In genomic region chrX:9875801-9876200, GRCh38 we compare ENCODE assay signal across 32 cellular contexts.
"Had no signal": no experiment of that assay in that cellular context is flagged by ENCODE, and none has a peak within 500 bp of the region (broad histone marks: within the 10 kb centered on the region; RNA-seq: fewer than 3 reads in every experiment).

No MANE protein-coding gene starts in this region.

- H3K4me2 ChIP-seq: smooth muscle cell had no signal

- H3K36me3 ChIP-seq: cardiac muscle cell, colonic mucosa, gastroesophageal sphincter, right atrium auricular region, stomach, thyroid gland, upper lobe of right lung had no signal

- DNase-seq: activated CD4-positive, alpha-beta T cell treated with anti-CD3 and anti-CD28 coated beads for 4 hours; activated CD4-positive, alpha-beta T cell treated with anti-CD3 and anti-CD28 coated beads, Interleukin-2, amount 50 U/mL, for 4 hours; activated CD8-positive, alpha-beta memory T cell treated with anti-CD3 and anti-CD28 coated beads, Interleukin-2, amount 50 U/mL, for 4 hours; activated gamma-delta T cell treated with Interleukin-2 at 50 U/mL for 16 hours; activated T-cell treated with anti-CD3 and anti-CD28 coated beads, Interleukin-2, amount 50 U/mL, for 1 hour; cerebellar nuclear complex; colonic mucosa; effector memory CD4-positive, alpha-beta T cell; head of caudate nucleus; hypothalamus; immature natural killer cell; kidney; left colon; mammary epithelial cell; midbrain; occipital lobe; stimulated activated CD4-positive, alpha-beta T cell treated with anti-CD3 and anti-CD28 coated beads, Interleukin-15, amount 100 ng/mL, for 24 hours; stimulated activated CD4-positive, alpha-beta T cell treated with anti-CD3 and anti-CD28 coated beads, Interleukin-2, amount 100 ng/mL, for 24 hours; stimulated activated naive B cell treated with anti-CD40 and anti-IgM and Interleukin-4, amounts not matched to agents 10 μg/mL and 1 μg/mL and 100 μg/mL, for 72 hours; stomach; T-helper 1 cell; thyroid gland; upper lobe of right lung had no signal

- H3K27ac ChIP-seq: cardiac muscle cell, colonic mucosa, gastroesophageal sphincter, parathyroid adenoma, right atrium auricular region, stomach, thyroid gland, upper lobe of right lung had no signal

- H3K4me1 Mint-ChIP-seq: activated T-helper 17 cell treated with anti-CD3 and anti-CD28 coated beads, Interleukin-2, amount 50 U/mL, for 72 hours had no signal

- H3K27ac Mint-ChIP-seq: activated naive CD4-positive, alpha-beta T cell treated with anti-CD3 and anti-CD28 coated beads, Interleukin-2, amount 50 U/mL, for 72 hours; activated T-helper 17 cell treated with anti-CD3 and anti-CD28 coated beads, Interleukin-2, amount 50 U/mL, for 72 hours; immature natural killer cell; stimulated activated naive B cell treated with anti-CD40 and anti-IgM and Interleukin-4, amounts not matched to agents 10 μg/mL and 1 μg/mL and 100 μg/mL, for 72 hours; T-helper 2 cell treated with Interferon-gamma antibody and Interleukin-4, amounts not matched to agents 5 μg/mL and 100 μg/mL, for 36 hours had no signal

- H3K9me3 Mint-ChIP-seq: activated naive CD4-positive, alpha-beta T cell treated with anti-CD3 and anti-CD28 coated beads, Interleukin-2, amount 50 U/mL, for 72 hours; activated T-helper 17 cell treated with anti-CD3 and anti-CD28 coated beads, Interleukin-2, amount 50 U/mL, for 72 hours; immature natural killer cell; stimulated activated naive B cell treated with anti-CD40 and anti-IgM and Interleukin-4, amounts not matched to agents 10 μg/mL and 1 μg/mL and 100 μg/mL, for 72 hours; T-helper 2 cell treated with Interferon-gamma antibody and Interleukin-4, amounts not matched to agents 5 μg/mL and 100 μg/mL, for 36 hours had no signal

- H3K79me2 ChIP-seq: parathyroid adenoma had no signal

- H3K36me3 Mint-ChIP-seq: activated naive CD4-positive, alpha-beta T cell treated with anti-CD3 and anti-CD28 coated beads, Interleukin-2, amount 50 U/mL, for 72 hours; immature natural killer cell; naive thymus-derived CD4-positive, alpha-beta T cell; stimulated activated naive B cell treated with anti-CD40 and anti-IgM and Interleukin-4, amounts not matched to agents 10 μg/mL and 1 μg/mL and 100 μg/mL, for 72 hours had no signal

- H3K4me1 ChIP-seq: colonic mucosa, gastroesophageal sphincter, parathyroid adenoma, right atrium auricular region, stomach, thyroid gland, upper lobe of right lung had no signal

- ATAC-seq: activated T-helper 17 cell treated with anti-CD3 and anti-CD28 coated beads, Interleukin-2, amount 50 U/mL, for 72 hours; gastroesophageal sphincter; left colon; stimulated activated naive B cell treated with anti-CD40 and anti-IgM and Interleukin-4, amounts not matched to agents 10 μg/mL and 1 μg/mL and 100 μg/mL, for 72 hours; upper lobe of right lung had no signal

- H3K4me3 ChIP-seq: cardiac muscle cell, colonic mucosa, gastroesophageal sphincter, right atrium auricular region, smooth muscle cell, stomach, thyroid gland, upper lobe of right lung had no signal

- H2AFZ ChIP-seq: parathyroid adenoma had no signal

- H3K27me3 ChIP-seq: cardiac muscle cell, colonic mucosa, gastroesophageal sphincter, right atrium auricular region, stomach, thyroid gland, upper lobe of right lung had no signal

- H3K4me3 Mint-ChIP-seq: activated T-helper 17 cell treated with anti-CD3 and anti-CD28 coated beads, Interleukin-2, amount 50 U/mL, for 72 hours; immature natural killer cell; stimulated activated naive B cell treated with anti-CD40 and anti-IgM and Interleukin-4, amounts not matched to agents 10 μg/mL and 1 μg/mL and 100 μg/mL, for 72 hours; T-helper 2 cell treated with Interferon-gamma antibody and Interleukin-4, amounts not matched to agents 5 μg/mL and 100 μg/mL, for 36 hours had no signal

- H3K9me3 ChIP-seq: colonic mucosa, gastroesophageal sphincter, right atrium auricular region, stomach, thyroid gland, upper lobe of right lung had no signal
